ENCODE assay signal across 22 cellular contexts in genomic region chr7:121119047-121119446, GRCh38.
"Had no signal": no experiment of that assay in that cellular context is flagged by ENCODE, and none has a peak within 500 bp of the region (broad histone marks: within the 10 kb centered on the region; RNA-seq: fewer than 3 reads in every experiment).

No MANE protein-coding gene starts in this region.

- ATAC-seq: Panc1, T-cell had no signal

- H3K4me2 ChIP-seq: SK-N-SH had no signal

- H3K9ac ChIP-seq: SK-N-SH had no signal

- H3K9me3 ChIP-seq: SK-N-SH had no signal

- DNase-seq: KBM-7, MV-4-11, NCI-H1048, NCI-H1105, NCI-H1417, NCI-H146, NCI-H1694 treated with DMSO at 0.1 percent for 48 hours, NCI-H1930, NCI-H2081, NCI-H2107, NCI-H226, NCI-H446, NCI-H510A, NCI-H524 treated with DMSO at 0.1 percent for 48 hours, NCI-H69, NCI-H774, RPMI8226, SHP77, SK-N-SH, SW 1271, T-cell had no signal
